In genomic region chr6:102907181-102907580, GRCh38 we compare ENCODE assay signal across 31 cellular contexts.
DNase-seq lines count a peak whose midpoint lies in the region; FAIRE-seq and TF ChIP-seq lines count a peak whose summit lies in the region.
"Had no signal": no experiment of that assay in that cellular context is flagged by ENCODE, and none has a peak within 500 bp of the region (broad histone marks: within the 10 kb centered on the region; RNA-seq: fewer than 3 reads in every experiment).

No MANE protein-coding gene starts in this region.

- no peak overlapping the region for H4K8ac ChIP-seq in H1 (ENCODE audit: extremely low read depth, insufficient read depth, low read length)

- no peak overlapping the region for H3K4me3 ChIP-seq in H1 (ENCODE audit: extremely low read depth in 1 of 4, insufficient read depth in 2 of 4, low read depth in 3 of 4, low read length in 4 of 4)
- no peak overlapping the region for H3K4me3 ChIP-seq in stomach
- H3K4me3 ChIP-seq: BLaER1 treated with 17β-estradiol and CSF1 and Interleukin-3, amounts not matched to agents 10 nM and 100 nM; breast epithelium; heart right ventricle; K562; ovary; tibial artery had no signal

- no peaks in the 10 kb centered on the region for H3K36me3 Mint-ChIP-seq in activated T-cell treated with anti-CD3 and anti-CD28 coated beads, Interleukin-2, amount 50 U/mL, for 24 hours (ENCODE audit: low read depth)

- H3K14ac ChIP-seq in H1 (ENCODE audit: insufficient read length): no peak overlapping the region

- TF ChIP-seq POLR2A in H1 (IDR thresholded peaks at IDR 0.05; ENCODE audit: control extremely low read depth in 1 of 2, low read depth in 2 of 2, low read length in 2 of 2): no peak
- no peak for TF ChIP-seq POLR2A in stomach (IDR thresholded peaks at IDR 0.05)

- H3K23me2 ChIP-seq in H1 (ENCODE audit: low read depth, low read length): no peaks in the 10 kb centered on the region

- no peak overlapping the region for H3K18ac ChIP-seq in H1 (ENCODE audit: extremely low read depth, low read length)

- H3K79me2 ChIP-seq in H1 (ENCODE audit: control insufficient read depth in 1 of 2, insufficient read depth in 2 of 2, low read length in 2 of 2): no peaks in the 10 kb centered on the region

- no peak overlapping the region for H2BK120ac ChIP-seq in H1 (replicated peaks; ENCODE audit: low read depth, low read length)

- H2BK5ac ChIP-seq in H1 (ENCODE audit: low read depth, low read length): no peak overlapping the region

- CTCF ChIA-PET in H1 (lab: Charles Lee; ENCODE audit: partially characterized antibody): interaction anchor here (0.7 to 1.4 kb wide), 7 partner anchors 9 to 49 kb away, joined by 3 to 8 read pairs (median 4); no protein-coding TSS in a partner anchor

- H2BK12ac ChIP-seq in H1 (ENCODE audit: low read depth, low read length): no peak overlapping the region

- no peak overlapping the region for H2BK20ac ChIP-seq in H1 (ENCODE audit: low read length)

- TF ChIP-seq CTCF in H1 (IDR thresholded peaks at IDR 0.05; ENCODE audit: control extremely low read depth in 1 of 3, insufficient read depth in 1 of 3, low read depth in 1 of 3, low read length in 3 of 3) (peak; percentile 35 to 78 (median 57)), stomach (IDR thresholded peaks at IDR 0.05) (no peak)

- peaks cover 18% of the 10 kb centered on the region for H3K9me3 Mint-ChIP-seq in activated T-cell treated with anti-CD3 and anti-CD28 coated beads, Interleukin-2, amount 50 U/mL, for 24 hours
- H3K9me3 Mint-ChIP-seq: activated T-helper 17 cell treated with anti-CD3 and anti-CD28 coated beads, Interleukin-2, amount 50 U/mL, for 72 hours had no signal

- H3K4me3 Mint-ChIP-seq in activated T-cell treated with anti-CD3 and anti-CD28 coated beads, Interleukin-2, amount 50 U/mL, for 24 hours: no peak overlapping the region
- H3K4me3 Mint-ChIP-seq: activated T-helper 17 cell treated with anti-CD3 and anti-CD28 coated beads, Interleukin-2, amount 50 U/mL, for 72 hours; nephron progenitor cell had no signal

- H3K4ac ChIP-seq in H1 (replicated peaks; ENCODE audit: insufficient read length, low read depth, low read length): no peak overlapping the region

- 74% methylated on average over 6 of the region's 6 CpGs; no CpG with 5 or more reads in 1 of the 2 experiments for WGBS in H1 (ENCODE audit: extremely low coverage in 1 of 2, insufficient coverage in 1 of 2, insufficient read length in 1 of 2, insufficient replicate concordance in 2 of 2, low coverage in 1 of 2, low lambda C conversion rate in 2 of 2, missing lambda C conversion rate in 1 of 2), 2 experiments
- 67 to 78% (median 72%) methylated on average over 6 of the region's 6 CpGs for WGBS in stomach, 5 donors

- no peak overlapping the region for H4K5ac ChIP-seq in H1 (ENCODE audit: insufficient read length, low read depth, low read length)

- H3K4me1 ChIP-seq in H1 (replicated peaks in 1 of 4; ENCODE audit: control insufficient read depth in 3 of 4, insufficient read depth in 4 of 4, low read length in 3 of 4) (no peaks in the 10 kb centered on the region), stomach (no peaks in the 10 kb centered on the region)
- H3K4me1 ChIP-seq: breast epithelium, heart right ventricle, tibial artery had no signal

- H3K56ac ChIP-seq in H1 (replicated peaks; ENCODE audit: insufficient read length, low read depth, low read length): no peak overlapping the region

- no peaks in the 10 kb centered on the region for H3K4me1 Mint-ChIP-seq in activated T-cell treated with anti-CD3 and anti-CD28 coated beads, Interleukin-2, amount 50 U/mL, for 24 hours (ENCODE audit: low read depth)
- H3K4me1 Mint-ChIP-seq: activated T-helper 17 cell treated with anti-CD3 and anti-CD28 coated beads, Interleukin-2, amount 50 U/mL, for 72 hours had no signal

- H3K79me1 ChIP-seq in H1 (ENCODE audit: low read depth, low read length): no peaks in the 10 kb centered on the region

- H3K36me3 ChIP-seq in H1 (ENCODE audit: control insufficient read depth in 2 of 4, insufficient read depth in 4 of 4, low read length in 3 of 4) (no peaks in the 10 kb centered on the region), stomach (no peaks in the 10 kb centered on the region)
- H3K36me3 ChIP-seq: BLaER1 treated with 17β-estradiol and CSF1 and Interleukin-3, amounts not matched to agents 10 nM and 100 nM; breast epithelium; heart right ventricle; ovary; tibial artery had no signal

- no peak for FAIRE-seq in H1 (lab: Jason Lieb, UNC)
- FAIRE-seq: H54, K562, small intestine, TTC549 had no signal

- H2BK15ac ChIP-seq in H1 (ENCODE audit: low read length): no peak overlapping the region

- no peak overlapping the region for H2AK5ac ChIP-seq in H1 (ENCODE audit: low read depth, low read length)

- no peaks in the 10 kb centered on the region for H3K27me3 Mint-ChIP-seq in activated T-cell treated with anti-CD3 and anti-CD28 coated beads, Interleukin-2, amount 50 U/mL, for 24 hours
- H3K27me3 Mint-ChIP-seq: activated T-helper 17 cell treated with anti-CD3 and anti-CD28 coated beads, Interleukin-2, amount 50 U/mL, for 72 hours had no signal

- no peak overlapping the region for H3K4me2 ChIP-seq in H1 (ENCODE audit: insufficient read depth in 1 of 2, low read depth in 2 of 2, low read length in 2 of 2)

- DNase-seq in NCI-H82 (lab: John Stamatoyannopoulos, UW) (peak; percentile 2), NCI-H82 treated with DMSO at 0.1 percent for 48 hours (lab: John Stamatoyannopoulos, UW; ENCODE audit: unreplicated experiment) (no peak), NAMALWA (ENCODE audit: low spot score) (peak; percentile 36), H1 (ENCODE audit: low read depth in 1 of 2, low spot score in 2 of 2) (peak in 1 of 2 experiments; percentile 7), COLO829 (ENCODE audit: low spot score) (no peak), stomach (no peak)
- no peak for DNase-seq in activated T-cell treated with anti-CD3 and anti-CD28 coated beads, Interleukin-2, amount 50 U/mL, for 24 hours
- DNase-seq: activated CD4-positive, alpha-beta T cell treated with anti-CD3 and anti-CD28 coated beads, Interleukin-2, amount 50 U/mL, for 48 hours; activated CD8-positive, alpha-beta memory T cell treated with anti-CD3 and anti-CD28 coated beads, Interleukin-2, amount 50 U/mL, for 48 hours; activated naive CD4-positive, alpha-beta T cell treated with anti-CD3 and anti-CD28 coated beads, Interleukin-2, amount 50 U/mL, for 16 hours; amniotic stem cell; COR-L47; effector CD4-positive, alpha-beta T cell; heart right ventricle; left colon; mammary epithelial cell; NCI-H1436; NCI-H526; nephron progenitor cell; ovary; retina; small intestine; stimulated activated CD4-positive, alpha-beta T cell treated with anti-CD3 and anti-CD28 coated beads, Interleukin-1b, Interleukin-23, amount 100 ng/mL, for 48 hours; tibial artery had no signal

- TF ChIP-seq RAD21 in H1 (IDR thresholded peaks at IDR 0.05 in 1 of 2, conservative IDR thresholded peaks at IDR 0.05 in 1 of 2; ENCODE audit: low read depth in 2 of 2, low read length in 2 of 2): peak; percentile 30 to 42; a peak in 3 of 4 replicates

- H3K27me3 ChIP-seq in H1 (replicated peaks in 1 of 4; ENCODE audit: control insufficient read depth in 3 of 4, extremely low read depth in 1 of 4, insufficient read depth in 3 of 4, low read length in 3 of 4) (no peaks in the 10 kb centered on the region), stomach (no peaks in the 10 kb centered on the region)
- H3K27me3 ChIP-seq: BLaER1 treated with 17β-estradiol and CSF1 and Interleukin-3, amounts not matched to agents 10 nM and 100 nM; breast epithelium; heart right ventricle; ovary; tibial artery had no signal

- H3K9ac ChIP-seq in H1 (replicated peaks in 1 of 4; ENCODE audit: extremely low read depth in 1 of 4, low read depth in 3 of 4, low read length in 3 of 4): no peak overlapping the region
- H3K9ac ChIP-seq: BLaER1 treated with 17β-estradiol and CSF1 and Interleukin-3, amounts not matched to agents 10 nM and 100 nM had no signal

- TF ChIP-seq EP300 in H1 (IDR thresholded peaks at IDR 0.05; ENCODE audit: borderline replicate concordance in 1 of 2, low read depth in 2 of 2, low read length in 2 of 2): no peak
- TF ChIP-seq EP300 in stomach (IDR thresholded peaks at IDR 0.05): no peak

- no peak overlapping the region for H3K27ac Mint-ChIP-seq in activated T-cell treated with anti-CD3 and anti-CD28 coated beads, Interleukin-2, amount 50 U/mL, for 24 hours
- H3K27ac Mint-ChIP-seq: activated T-helper 17 cell treated with anti-CD3 and anti-CD28 coated beads, Interleukin-2, amount 50 U/mL, for 72 hours; nephron progenitor cell had no signal

- peaks cover 0 to 4% of the 10 kb centered on the region in 2 experiments; a peak in 1 of 4 replicates for H3K9me3 ChIP-seq in H1 (ENCODE audit: insufficient read depth in 2 of 2, low read depth in 1 of 2, low read length in 1 of 2)
- peaks cover 0 to 13% (median 5%) of the 10 kb centered on the region in 4 donors for H3K9me3 ChIP-seq in stomach
- H3K9me3 ChIP-seq: breast epithelium, ovary, tibial artery had no signal

- H3K27ac ChIP-seq in H1 (ENCODE audit: low read depth, low read length): no peak overlapping the region
- H3K27ac ChIP-seq in stomach: no peak overlapping the region
- H3K27ac ChIP-seq: BLaER1 treated with 17β-estradiol and CSF1 and Interleukin-3, amounts not matched to agents 10 nM and 100 nM; breast epithelium; epithelial cell of prostate; heart right ventricle; ovary; tibial artery had no signal

- H4K20me1 ChIP-seq in H1 (replicated peaks in 1 of 2; ENCODE audit: control insufficient read depth in 1 of 2, insufficient read depth in 2 of 2, low read length in 2 of 2): no peaks in the 10 kb centered on the region
- H4K20me1 ChIP-seq: BLaER1 treated with 17β-estradiol and CSF1 and Interleukin-3, amounts not matched to agents 10 nM and 100 nM had no signal

- intact Hi-C loops in stomach (cut with DNase I; ENCODE audit: low total_unique reads): no loop called here

- H4K91ac ChIP-seq in H1 (replicated peaks; ENCODE audit: insufficient read length, low read length): no peak overlapping the region

- H2AFZ ChIP-seq in H1 (ENCODE audit: low read length): peak overlapping the region; percentile 32

- POLR2A ChIA-PET in H1 (lab: Charles Lee; ENCODE audit: partially characterized antibody): no interaction called here

- H3K23ac ChIP-seq in H1 (ENCODE audit: insufficient read length): no peak overlapping the region

TF ChIP-seq in H1, 55 proteins besides CTCF, POLR2A, EP300 and RAD21 (continues in another document):
- TF ChIP-seq SUZ12 (IDR thresholded peaks at IDR 0.05; ENCODE audit: low read length) (no peak), CEBPB (IDR thresholded peaks at IDR 0.05; ENCODE audit: low read depth, low read length) (no peak), MAFK (IDR thresholded peaks at IDR 0.05; ENCODE audit: low read depth, low read length) (no peak), CREB1 (IDR thresholded peaks at IDR 0.05) (no peak), BACH1 (IDR thresholded peaks at IDR 0.05; ENCODE audit: low read length) (no peak), POLR2AphosphoS5 (IDR thresholded peaks at IDR 0.05; ENCODE audit: low read depth, low read length) (no peak), SIN3A (conservative IDR thresholded peaks at IDR 0.05 in 1 of 2, IDR thresholded peaks at IDR 0.05 in 1 of 2; ENCODE audit: low read depth in 1 of 2, low read length in 2 of 2) (no peak), RBBP5 (IDR thresholded peaks at IDR 0.05; ENCODE audit: borderline replicate concordance, low read depth, low read length) (no peak), SP1 (IDR thresholded peaks at IDR 0.05; ENCODE audit: low read depth, low read length) (no peak)

Comparison
In these comparisons a context has a peak if more than half of its experiments do, and no peak if none do; other contexts are left out.
1. DNase-seq: peak in NCI-H82 (single experiment) and NAMALWA (single experiment); none in NCI-H82 treated with DMSO at 0.1 percent for 48 hours (single experiment), COLO829 (single experiment), activated T-cell treated with anti-CD3 and anti-CD28 coated beads, Interleukin-2, amount 50 U/mL, for 24 hours (single experiment) and stomach (single experiment).
2. CTCF ChIP-seq: peak in H1 (3 of 3); none in stomach (0 of 7).